21 cellular contexts compared by ENCODE assay signal in genomic region chr5:1176473-1177391, GRCh38. TPM values are rescaled to one million over a fixed set of nuclear protein-coding genes. Genes with fewer than 3 reads are reported as not detected.
DNase-seq lines count a peak whose midpoint lies in the region; ATAC-seq and TF ChIP-seq lines count a peak whose summit lies in the region.
"Had no signal": no experiment of that assay in that cellular context is flagged by ENCODE, and none has a peak within 500 bp of the region (broad histone marks: within the 10 kb centered on the region; RNA-seq: fewer than 3 reads in every experiment).

No MANE protein-coding gene starts in this region.

- DNase-seq in Right ventricle myocardium inferior (ENCODE audit: missing footprints) (peak; percentile 53), cardiac septum (ENCODE audit: low spot score) (no peak), SW480 (ENCODE audit: low spot score) (peak; percentile 34), iPS DF 19.7 (ENCODE audit: low read depth, low spot score) (peak; percentile 54), testis (peak; percentile 58), GM13976 (ENCODE audit: low spot score) (no peak), NCI-H1048 (lab: John Stamatoyannopoulos, UW) (no peak)
- DNase-seq in central memory CD4-positive, alpha-beta T cell = no peak
- DNase-seq: activated naive CD4-positive, alpha-beta T cell treated with Interleukin-2 at 50 U/mL for 16 hours; activated T-cell treated with anti-CD3 and anti-CD28 coated beads for 4 hours; brain microvascular endothelial cell; CD4-positive, CD25-positive, alpha-beta regulatory T cell; DMS79; MM.1S; NCI-H2029 treated with DMSO at 0.1 percent for 48 hours; NCI-H526 treated with DMSO at 0.1 percent for 48 hours; nucleus accumbens; stimulated activated CD4-positive, alpha-beta T cell treated with anti-CD3 and anti-CD28 coated beads, Interleukin-2, amount 100 ng/mL, for 24 hours had no signal

- TF ChIP-seq CTCF in testis (IDR thresholded peaks at IDR 0.05) (no peak), GM13976 (IDR thresholded peaks at IDR 0.05; ENCODE audit: borderline replicate concordance, control extremely low read depth, extremely low read depth, insufficient read depth, missing control alignments) (no peak)

- in situ Hi-C loops in GM13976 (cut with MboI; ENCODE audit: low sequenced_read_pairs, unreplicated experiment) = loop anchor here (10.0 kb wide), 1 partner anchor 468 kb away; no protein-coding TSS in a partner anchor

- intact Hi-C loops in Right ventricle myocardium inferior (cut with DNase I) (no loop called here), cardiac septum (cut with DNase I) (no loop called here), testis (cut with DNase I; ENCODE audit: low total_unique reads) (no loop called here)

- no peaks in the 10 kb centered on the region for H3K36me3 ChIP-seq in testis (ENCODE audit: low read depth, missing control alignments)
- H3K36me3 ChIP-seq: brain microvascular endothelial cell had no signal

- H3K9me3 ChIP-seq in testis = no peaks in the 10 kb centered on the region

- H3K4me1 ChIP-seq in testis = peaks cover 8% of the 10 kb centered on the region

- no peaks in the 10 kb centered on the region for H3K27me3 ChIP-seq in testis
- H3K27me3 ChIP-seq: brain microvascular endothelial cell had no signal

- WGBS in testis, 2 donors = 74 to 81% methylated on average over 34 to 42 of the region's 42 CpGs

- TF ChIP-seq POLR2A in testis (IDR thresholded peaks at IDR 0.05) = no peak

- H3K4me3 ChIP-seq in testis = peak overlapping the region in 1 of 2 donors; percentile 20

- H3K27ac ChIP-seq in testis = no peak overlapping the region
- H3K27ac ChIP-seq: brain microvascular endothelial cell had no signal

- no peak for ATAC-seq in Right ventricle myocardium inferior
- ATAC-seq: esophagus mucosa had no signal

RNA-seq across cellular contexts. Expression of gene SLC6A19, which starts 24.7 kb away (rescaled TPM):
- total RNA-seq in Right ventricle myocardium inferior = not detected
- total RNA-seq in cardiac septum = 0.05 TPM
- total RNA-seq in testis = under 1 TPM; 0.16 to 0.68 TPM
- polyA plus RNA-seq in testis (ENCODE audit: insufficient read depth, low read depth, low replicate concordance) = 0.28 TPM
- total RNA-seq: CD4-positive, CD25-positive, alpha-beta regulatory T cell; esophagus mucosa; mononuclear cell had no signal
- polyA plus RNA-seq: CD4-positive, CD25-positive, alpha-beta regulatory T cell; keratinocyte had no signal

RNA-seq across cellular contexts. Expression of gene SLC6A18, which starts 48.4 kb away (rescaled TPM):
- total RNA-seq in Right ventricle myocardium inferior (not detected), cardiac septum (not detected), testis (under 1 TPM in 1 of 2 donors, not detected in 1; 0.24 TPM)
- polyA plus RNA-seq in testis (ENCODE audit: insufficient read depth, low read depth, low replicate concordance) = not detected
- total RNA-seq: CD4-positive, CD25-positive, alpha-beta regulatory T cell; esophagus mucosa; mononuclear cell had no signal
- polyA plus RNA-seq: CD4-positive, CD25-positive, alpha-beta regulatory T cell; keratinocyte had no signal

Comparison
In these comparisons a context has a peak if more than half of its experiments do, and no peak if none do; other contexts are left out.
1. DNase-seq: peak in Right ventricle myocardium inferior (single experiment), SW480 (single experiment), iPS DF 19.7 (single experiment) and testis (single experiment); none in cardiac septum (single experiment), GM13976 (single experiment), NCI-H1048 (single experiment) and central memory CD4-positive, alpha-beta T cell (single experiment).